In genomic region chr2:86046985-86047384, GRCh38 we compare ENCODE assay signal across 19 cellular contexts. TPM values are rescaled to one million over a fixed set of nuclear protein-coding genes. Genes with fewer than 3 reads are reported as not detected.
DNase-seq lines count a peak whose midpoint lies in the region; ATAC-seq and TF ChIP-seq lines count a peak whose summit lies in the region.
"Had no signal": no experiment of that assay in that cellular context is flagged by ENCODE, and none has a peak within 500 bp of the region (broad histone marks: within the 10 kb centered on the region; RNA-seq: fewer than 3 reads in every experiment).

No MANE protein-coding gene starts in this region.

- H3K4me1 ChIP-seq in SK-N-SH (ENCODE audit: control insufficient read depth in 1 of 2, insufficient read depth in 2 of 2, low read depth in 1 of 2, low read length in 1 of 2) (peaks cover 0 to 14% of the 10 kb centered on the region in 2 experiments; a peak in 2 of 4 replicates), mammary epithelial cell (ENCODE audit: insufficient read depth, low read length) (no peaks in the 10 kb centered on the region)

- in situ Hi-C loops in mammary epithelial cell (cut with MboI; ENCODE audit: low sequenced_read_pairs in 2 of 2) = no loop called here

- no TSS peak for BruUV-seq in mammary epithelial cell (replicated peaks; lab: Mats Ljungman, UMichigan)

- H3K27me3 ChIP-seq in SK-N-SH (ENCODE audit: insufficient read depth) = no peaks in the 10 kb centered on the region
- no peaks in the 10 kb centered on the region for H3K27me3 ChIP-seq in mammary epithelial cell (ENCODE audit: insufficient read depth, low read length)
- H3K27me3 ChIP-seq: upper lobe of left lung had no signal

- dilution Hi-C loops in mammary epithelial cell (cut with HindIII; ENCODE audit: low sequenced_read_pairs) = no loop called here

- no peak for TF ChIP-seq EP300 in SK-N-SH (IDR thresholded peaks at IDR 0.05; ENCODE audit: borderline replicate concordance in 1 of 2, low read depth in 1 of 2, low read length in 1 of 2)

- no peaks in the 10 kb centered on the region for H3K79me2 ChIP-seq in SK-N-SH (ENCODE audit: insufficient read depth)
- H3K79me2 ChIP-seq in mammary epithelial cell (ENCODE audit: insufficient read depth, low read length) = no peaks in the 10 kb centered on the region

- DNase-seq in SK-N-SH (no peak), ELR (ENCODE audit: low read depth) (peak; percentile 27), mammary epithelial cell (peak; percentile 70), left lobe of liver (ENCODE audit: low spot score) (peak; percentile 51), dedifferentiated amniotic fluid mesenchymal stem cell (ENCODE audit: extremely low spot score) (no peak)
- DNase-seq: activated CD4-positive, alpha-beta T cell treated with anti-CD3 and anti-CD28 coated beads for 1 hour; KBM-7; kidney; NCI-H1694 treated with DMSO at 0.1 percent for 48 hours; NCI-H526; SIG-M5; upper lobe of left lung had no signal

- CTCF ChIA-PET in SK-N-SH (lab: Yijun Ruan, JAX) (interaction anchor here (0.6 to 1.4 kb wide), 2 partner anchors 11 to 220 kb away, joined by 3 read pairs; no protein-coding TSS in a partner anchor), mammary epithelial cell (lab: Charles Lee; ENCODE audit: low non-redundant PET) (no interaction called here)

- intact Hi-C loops in mammary epithelial cell (cut with micrococcal nuclease) = no loop called here

- H3K4me3 ChIP-seq in SK-N-SH (ENCODE audit: low read depth in 2 of 2, low read length in 1 of 2) (no peak overlapping the region), mammary epithelial cell (replicated peaks in 1 of 3; ENCODE audit: insufficient read depth in 1 of 3, low read depth in 2 of 3, low read length in 3 of 3) (no peak overlapping the region)
- H3K4me3 ChIP-seq: lung, upper lobe of left lung had no signal

- no peak overlapping the region for H2AFZ ChIP-seq in SK-N-SH (ENCODE audit: low read depth)
- H2AFZ ChIP-seq in mammary epithelial cell (ENCODE audit: low read depth, low read length) = no peak overlapping the region

- H3K9ac ChIP-seq in SK-N-SH (no peak overlapping the region), mammary epithelial cell (ENCODE audit: insufficient read depth, low read length) (no peak overlapping the region)

- H3K27ac ChIP-seq in SK-N-SH (ENCODE audit: low read depth in 2 of 2, low read length in 1 of 2) (peak overlapping the region in 1 of 2 experiments; percentile 34; a peak in 2 of 4 replicates), mammary epithelial cell (ENCODE audit: insufficient read depth, low read depth, low read length) (no peak overlapping the region)
- H3K27ac ChIP-seq: 22Rv1, upper lobe of left lung had no signal

- no peak for TF ChIP-seq RAD21 in SK-N-SH (IDR thresholded peaks at IDR 0.05; ENCODE audit: low read length)

- H4K20me1 ChIP-seq in SK-N-SH (ENCODE audit: insufficient read depth) = no peaks in the 10 kb centered on the region
- H4K20me1 ChIP-seq in mammary epithelial cell (ENCODE audit: insufficient read depth, low read length) = no peaks in the 10 kb centered on the region

- ATAC-seq in SK-N-SH treated with all-trans-retinoic acid at 6 μM for 48 hours = no peak
- ATAC-seq in left lobe of liver = peak; percentile 67
- no peak for ATAC-seq in GM21528 (IDR thresholded peaks at IDR 0.05; ENCODE audit: low FRiP score, unreplicated experiment)
- ATAC-seq in GM19452 (IDR thresholded peaks at IDR 0.05; ENCODE audit: unreplicated experiment) = no peak
- ATAC-seq: CD8-positive, alpha-beta T cell; Panc1 had no signal

- H3K36me3 ChIP-seq in SK-N-SH (replicated peaks in 1 of 2; ENCODE audit: control insufficient read depth in 1 of 2, insufficient read depth in 2 of 2, low read length in 1 of 2) (peaks cover 43 to 87% of the 10 kb centered on the region in 2 experiments), mammary epithelial cell (ENCODE audit: insufficient read depth, low read length) (peaks cover 43% of the 10 kb centered on the region)

- no peaks in the 10 kb centered on the region for H3K9me2 ChIP-seq in SK-N-SH

- no peaks in the 10 kb centered on the region for H3K9me3 ChIP-seq in SK-N-SH
- H3K9me3 ChIP-seq in mammary epithelial cell (replicated peaks; ENCODE audit: insufficient read depth, low read length) = no peaks in the 10 kb centered on the region
- H3K9me3 ChIP-seq: upper lobe of left lung had no signal

- TF ChIP-seq CTCF in SK-N-SH (IDR thresholded peaks at IDR 0.05) (no peak), mammary epithelial cell (conservative IDR thresholded peaks at IDR 0.05 in 1 of 2, IDR thresholded peaks at IDR 0.05 in 1 of 2; ENCODE audit: extremely low read depth in 1 of 2, insufficient read depth in 1 of 2, low read depth in 1 of 2, low read length in 2 of 2) (no peak)

- no peaks in the 10 kb centered on the region for H3F3A ChIP-seq in SK-N-SH (replicated peaks; ENCODE audit: insufficient read depth)

- POLR2A ChIA-PET in SK-N-SH (lab: Yijun Ruan, JAX) = no interaction called here

- H3K4me2 ChIP-seq in SK-N-SH = no peak overlapping the region
- H3K4me2 ChIP-seq in mammary epithelial cell (ENCODE audit: insufficient read depth, low read depth, low read length) = no peak overlapping the region

- WGBS in SK-N-SH (ENCODE audit: low lambda C conversion rate) = 89% methylated on average over 4 of the region's 4 CpGs
- WGBS in mammary epithelial cell (ENCODE audit: low coverage, missing lambda C conversion rate) = 29% methylated on average over 4 of the region's 4 CpGs

TF ChIP-seq in SK-N-SH, 30 proteins besides CTCF, POLR2A, EP300 and RAD21 (continues in another document):
- TF ChIP-seq NRF1 (IDR thresholded peaks at IDR 0.05; ENCODE audit: low read depth, low read length) (no peak), MEF2A (IDR thresholded peaks at IDR 0.05; ENCODE audit: borderline replicate concordance, low read depth) (no peak), TCF12 (IDR thresholded peaks at IDR 0.05) (peak; percentile 60), FOSL2 (IDR thresholded peaks at IDR 0.05; ENCODE audit: borderline replicate concordance, low read depth) (peak; percentile 10; the same call in 1 of the 2 replicates), ELF1 (IDR thresholded peaks at IDR 0.05) (peak; percentile 41; the same call in 1 of the 2 replicates), MXI1 (IDR thresholded peaks at IDR 0.05; ENCODE audit: low read depth, low read length) (no peak), NFIC (IDR thresholded peaks at IDR 0.05; ENCODE audit: borderline replicate concordance) (0 out of 2 replicates have a peak, but pooled peaks have one; percentile 23), PBX3 (IDR thresholded peaks at IDR 0.05) (no peak; the same call in 1 of the 2 replicates), GABPA (IDR thresholded peaks at IDR 0.05; ENCODE audit: low read depth) (no peak)

TF ChIP-seq in SK-N-SH treated with all-trans-retinoic acid at 6 μM for 48 hours, 23 proteins besides CTCF, POLR2A, EP300 and RAD21:
- no peak for TF ChIP-seq CSDC2 (CRISPR knock-in tag; IDR thresholded peaks at IDR 0.05)

RNA-seq across cellular contexts. Expression of gene POLR1A, which starts 58.7 kb away (rescaled TPM):
- polyA plus RNA-seq in SK-N-SH (2012; rRNA removed) (5.5 and 6.1 TPM in 2 replicates), mammary epithelial cell (12.0 TPM)
- polyA plus RNA-seq in SK-N-SH (2012; cell fraction: cytosol; rRNA removed) = 4.8 and 4.9 TPM in 2 replicates
- 15.4 and 18.0 TPM in 2 replicates for polyA plus RNA-seq in SK-N-SH (2012; cell fraction: nucleus; rRNA removed)
- total RNA-seq in mammary epithelial cell (10 to 100 TPM; 35.7 to 49.4 TPM), left lobe of liver (12.1 TPM)
- 46.3 TPM for polyA minus RNA-seq in mammary epithelial cell

RNA-seq across cellular contexts. Expression of gene PTCD3, which starts 59.0 kb away (rescaled TPM):
- polyA plus RNA-seq in SK-N-SH (2012; rRNA removed) = 44.5 and 55.1 TPM in 2 replicates
- polyA plus RNA-seq in SK-N-SH (2012; cell fraction: cytosol; rRNA removed) = 23.6 and 26.5 TPM in 2 replicates
- polyA plus RNA-seq in SK-N-SH (2012; cell fraction: nucleus; rRNA removed) = 107 and 244 TPM in 2 replicates
- 100 to 1,000 TPM in 1 of 2 donors, 10 to 100 TPM in 1; 88.3 to 112 TPM for total RNA-seq in mammary epithelial cell
- polyA plus RNA-seq in mammary epithelial cell = 34.9 TPM
- 42.2 TPM for polyA minus RNA-seq in mammary epithelial cell
- 44.9 TPM for total RNA-seq in left lobe of liver

Comparison
In these comparisons a context has a peak if more than half of its experiments do, and no peak if none do; other contexts are left out.
1. DNase-seq: peak in ELR (single experiment), mammary epithelial cell (single experiment) and left lobe of liver (single experiment); none in SK-N-SH (single experiment) and dedifferentiated amniotic fluid mesenchymal stem cell (single experiment).